1 cellular context compared by ENCODE assay signal in genomic region chr9:98074119-98074990, GRCh38.
TF ChIP-seq lines count a peak whose summit lies in the region.

No MANE protein-coding gene starts in this region.

TF ChIP-seq in endothelial cell of umbilical vein, 7 proteins besides CTCF, POLR2A, EP300 and RAD21 (continued from another document):
- TF ChIP-seq MAX (IDR thresholded peaks at IDR 0.05; ENCODE audit: insufficient read depth, insufficient read length), result no peak
